15 cellular contexts compared by ENCODE assay signal in genomic region chr9:133118179-133118520, GRCh38. TPM values are rescaled to one million over a fixed set of nuclear protein-coding genes. Genes with fewer than 3 reads are reported as not detected.
DNase-seq lines count a peak whose midpoint lies in the region; ATAC-seq and TF ChIP-seq lines count a peak whose summit lies in the region.
"Had no signal": no experiment of that assay in that cellular context is flagged by ENCODE, and none has a peak within 500 bp of the region (broad histone marks: within the 10 kb centered on the region; RNA-seq: fewer than 3 reads in every experiment).

No MANE protein-coding gene starts in this region.

- no peak for TF ChIP-seq EP300 in transverse colon (IDR thresholded peaks at IDR 0.05; ENCODE audit: low read depth)

- intact Hi-C loops in transverse colon (cut with DNase I; ENCODE audit: low total_unique reads) (no loop called here), head of caudate nucleus (cut with DNase I) (no loop called here)

- TF ChIP-seq POLR2A in transverse colon (IDR thresholded peaks at IDR 0.05) = no peak

- H3K9me3 ChIP-seq in transverse colon = no peaks in the 10 kb centered on the region
- H3K9me3 ChIP-seq: Caco-2, colonic mucosa, esophagus muscularis mucosa, right lobe of liver had no signal

- no peak overlapping the region for H3K4me3 ChIP-seq in transverse colon
- H3K4me3 ChIP-seq: colonic mucosa, right lobe of liver had no signal

- no peak for DNase-seq in T-helper 2 cell treated with Interferon-gamma antibody and Interleukin-4, amounts not matched to agents 5 μg/mL and 100 μg/mL, for 36 hours (ENCODE audit: low spot score)
- DNase-seq in T-helper 2 cell (no peak), transverse colon (no peak), head of caudate nucleus (no peak)
- DNase-seq in central memory CD8-positive, alpha-beta T cell (ENCODE audit: low spot score in 2 of 2) = no peak
- DNase-seq in activated T-cell treated with anti-CD3 and anti-CD28 coated beads, Interleukin-2, amount 50 U/mL, for 72 hours = no peak
- DNase-seq: activated CD4-positive, alpha-beta T cell treated with anti-CD3 and anti-CD28 coated beads for 1 hour; Caco-2; colonic mucosa; GDM1 had no signal

- no peaks in the 10 kb centered on the region for H3K36me3 ChIP-seq in transverse colon
- H3K36me3 ChIP-seq: colonic mucosa, esophagus muscularis mucosa, right lobe of liver had no signal

- H3K27me3 Mint-ChIP-seq in T-helper 2 cell treated with Interferon-gamma antibody and Interleukin-4, amounts not matched to agents 5 μg/mL and 100 μg/mL, for 36 hours (ENCODE audit: low read depth) = no peaks in the 10 kb centered on the region
- H3K27me3 Mint-ChIP-seq in central memory CD8-positive, alpha-beta T cell = no peaks in the 10 kb centered on the region
- H3K27me3 Mint-ChIP-seq in nephron (ENCODE audit: low read depth) = peaks cover 3% of the 10 kb centered on the region
- H3K27me3 Mint-ChIP-seq in activated T-cell treated with anti-CD3 and anti-CD28 coated beads, Interleukin-2, amount 50 U/mL, for 72 hours (ENCODE audit: low read depth) = no peaks in the 10 kb centered on the region

- no peaks in the 10 kb centered on the region for H3K27me3 ChIP-seq in transverse colon
- H3K27me3 ChIP-seq: colonic mucosa, esophagus muscularis mucosa, right lobe of liver had no signal

- WGBS in transverse colon (ENCODE audit: low coverage in 1 of 2), 2 donors = 87% methylated on average over 3 of the region's 3 CpGs; no CpG with 5 or more reads in 1 of the 2 donors

- ATAC-seq in central memory CD8-positive, alpha-beta T cell (replicated peaks; ENCODE audit: extremely low read depth, poor library complexity, severe bottlenecking) = no peak
- ATAC-seq in HG03196 (IDR thresholded peaks at IDR 0.05; ENCODE audit: unreplicated experiment) = no peak
- no peak for ATAC-seq in activated T-cell treated with anti-CD3 and anti-CD28 coated beads, Interleukin-2, amount 50 U/mL, for 72 hours (replicated peaks in 1 of 2)
- ATAC-seq: HepG2, right lobe of liver had no signal

- TF ChIP-seq CTCF in nephron (IDR thresholded peaks at IDR 0.05; ENCODE audit: unreplicated experiment in 3 of 3) (no peak), transverse colon (IDR thresholded peaks at IDR 0.05) (no peak)

- H3K4me1 Mint-ChIP-seq in T-helper 2 cell treated with Interferon-gamma antibody and Interleukin-4, amounts not matched to agents 5 μg/mL and 100 μg/mL, for 36 hours (ENCODE audit: low read depth) = peaks cover 34% of the 10 kb centered on the region
- peaks cover 46% of the 10 kb centered on the region for H3K4me1 Mint-ChIP-seq in central memory CD8-positive, alpha-beta T cell
- peaks cover 64% of the 10 kb centered on the region for H3K4me1 Mint-ChIP-seq in nephron
- peaks cover 58% of the 10 kb centered on the region for H3K4me1 Mint-ChIP-seq in activated T-cell treated with anti-CD3 and anti-CD28 coated beads, Interleukin-2, amount 50 U/mL, for 72 hours (ENCODE audit: low read depth)

- peaks cover 43 to 92% (median 65%) of the 10 kb centered on the region in 4 donors for H3K4me1 ChIP-seq in transverse colon

- H3K4me3 Mint-ChIP-seq in T-helper 2 cell treated with Interferon-gamma antibody and Interleukin-4, amounts not matched to agents 5 μg/mL and 100 μg/mL, for 36 hours = no peak overlapping the region
- peak overlapping the region; percentile 71 for H3K4me3 Mint-ChIP-seq in central memory CD8-positive, alpha-beta T cell
- H3K4me3 Mint-ChIP-seq in nephron = peak overlapping the region in 2 of 3 experiments; percentile 24 to 30
- no peak overlapping the region for H3K4me3 Mint-ChIP-seq in activated T-cell treated with anti-CD3 and anti-CD28 coated beads, Interleukin-2, amount 50 U/mL, for 72 hours

- H3K36me3 Mint-ChIP-seq in T-helper 2 cell treated with Interferon-gamma antibody and Interleukin-4, amounts not matched to agents 5 μg/mL and 100 μg/mL, for 36 hours (ENCODE audit: low read depth) = peaks cover 2% of the 10 kb centered on the region
- peaks cover 29% of the 10 kb centered on the region for H3K36me3 Mint-ChIP-seq in central memory CD8-positive, alpha-beta T cell (ENCODE audit: insufficient read depth)
- H3K36me3 Mint-ChIP-seq in nephron (ENCODE audit: low read depth) = no peaks in the 10 kb centered on the region
- H3K36me3 Mint-ChIP-seq in activated T-cell treated with anti-CD3 and anti-CD28 coated beads, Interleukin-2, amount 50 U/mL, for 72 hours (ENCODE audit: insufficient read depth in 2 of 2) = no peaks in the 10 kb centered on the region

- peak overlapping the region; percentile 89 to 94 (median 93) for H3K27ac ChIP-seq in transverse colon

- in situ Hi-C loops in transverse colon (cut with MboI; ENCODE audit: low pct_ligation_motif_present in 1 of 4, low pct_unique_long_range_greater_than_20kb in 1 of 4, low sequenced_read_pairs in 3 of 4) = no loop called here

- H3K27ac Mint-ChIP-seq in T-helper 2 cell treated with Interferon-gamma antibody and Interleukin-4, amounts not matched to agents 5 μg/mL and 100 μg/mL, for 36 hours = peak overlapping the region; percentile 68
- peak overlapping the region; percentile 91 for H3K27ac Mint-ChIP-seq in central memory CD8-positive, alpha-beta T cell (ENCODE audit: low read depth)
- peak overlapping the region in 1 of 3 experiments; percentile 41 for H3K27ac Mint-ChIP-seq in nephron
- no peak overlapping the region for H3K27ac Mint-ChIP-seq in activated T-cell treated with anti-CD3 and anti-CD28 coated beads, Interleukin-2, amount 50 U/mL, for 72 hours

- no peaks in the 10 kb centered on the region for H3K9me3 Mint-ChIP-seq in T-helper 2 cell treated with Interferon-gamma antibody and Interleukin-4, amounts not matched to agents 5 μg/mL and 100 μg/mL, for 36 hours
- H3K9me3 Mint-ChIP-seq in central memory CD8-positive, alpha-beta T cell = no peaks in the 10 kb centered on the region
- no peaks in the 10 kb centered on the region for H3K9me3 Mint-ChIP-seq in nephron
- no peaks in the 10 kb centered on the region for H3K9me3 Mint-ChIP-seq in activated T-cell treated with anti-CD3 and anti-CD28 coated beads, Interleukin-2, amount 50 U/mL, for 72 hours

RNA-seq across cellular contexts. Expression of gene RALGDS, which starts 2.9 kb away (rescaled TPM):
- total RNA-seq in transverse colon = 100 to 1,000 TPM in 1 of 4 donors, 10 to 100 TPM in 3; 50.5 to 233 (median 58.2) TPM
- total RNA-seq in activated T-cell treated with anti-CD3 and anti-CD28 coated beads, Interleukin-2, amount 50 U/mL, for 72 hours = 10 to 100 TPM; 50.7 to 78.2 TPM

RNA-seq across cellular contexts. Expression of gene GBGT1, which starts 45.6 kb away (rescaled TPM):
- total RNA-seq in transverse colon = 10 to 100 TPM in 3 of 4 donors, 1 to 10 TPM in 1; 4.1 to 15.7 (median 11.8) TPM
- 1 to 10 TPM in 1 of 2 donors, under 1 TPM in 1; 0.86 to 2.0 TPM for total RNA-seq in activated T-cell treated with anti-CD3 and anti-CD28 coated beads, Interleukin-2, amount 50 U/mL, for 72 hours
- total RNA-seq: HepG2 had no signal

RNA-seq across cellular contexts. Expression of gene CEL, which starts 56.4 kb away (rescaled TPM):
- 1 to 10 TPM in 1 of 4 donors, under 1 TPM in 2, not detected in 1; 0.27 to 8.6 (median 0.48) TPM for total RNA-seq in transverse colon
- total RNA-seq in activated T-cell treated with anti-CD3 and anti-CD28 coated beads, Interleukin-2, amount 50 U/mL, for 72 hours = 1 to 10 TPM; 1.6 to 3.6 TPM

Comparison
In these comparisons a context has a peak if more than half of its experiments do, and no peak if none do; other contexts are left out.
1. H3K4me3 Mint-ChIP-seq: peak in central memory CD8-positive, alpha-beta T cell (single experiment) and nephron (2 of 3); none in T-helper 2 cell treated with Interferon-gamma antibody and Interleukin-4, amounts not matched to agents 5 μg/mL and 100 μg/mL, for 36 hours (single experiment) and activated T-cell treated with anti-CD3 and anti-CD28 coated beads, Interleukin-2, amount 50 U/mL, for 72 hours (0 of 2).